ENCODE assay signal across 1 cellular context in genomic region chr15:49046113-49046883, GRCh38.
TF ChIP-seq lines count a peak whose summit lies in the region.

A gene with protein sequence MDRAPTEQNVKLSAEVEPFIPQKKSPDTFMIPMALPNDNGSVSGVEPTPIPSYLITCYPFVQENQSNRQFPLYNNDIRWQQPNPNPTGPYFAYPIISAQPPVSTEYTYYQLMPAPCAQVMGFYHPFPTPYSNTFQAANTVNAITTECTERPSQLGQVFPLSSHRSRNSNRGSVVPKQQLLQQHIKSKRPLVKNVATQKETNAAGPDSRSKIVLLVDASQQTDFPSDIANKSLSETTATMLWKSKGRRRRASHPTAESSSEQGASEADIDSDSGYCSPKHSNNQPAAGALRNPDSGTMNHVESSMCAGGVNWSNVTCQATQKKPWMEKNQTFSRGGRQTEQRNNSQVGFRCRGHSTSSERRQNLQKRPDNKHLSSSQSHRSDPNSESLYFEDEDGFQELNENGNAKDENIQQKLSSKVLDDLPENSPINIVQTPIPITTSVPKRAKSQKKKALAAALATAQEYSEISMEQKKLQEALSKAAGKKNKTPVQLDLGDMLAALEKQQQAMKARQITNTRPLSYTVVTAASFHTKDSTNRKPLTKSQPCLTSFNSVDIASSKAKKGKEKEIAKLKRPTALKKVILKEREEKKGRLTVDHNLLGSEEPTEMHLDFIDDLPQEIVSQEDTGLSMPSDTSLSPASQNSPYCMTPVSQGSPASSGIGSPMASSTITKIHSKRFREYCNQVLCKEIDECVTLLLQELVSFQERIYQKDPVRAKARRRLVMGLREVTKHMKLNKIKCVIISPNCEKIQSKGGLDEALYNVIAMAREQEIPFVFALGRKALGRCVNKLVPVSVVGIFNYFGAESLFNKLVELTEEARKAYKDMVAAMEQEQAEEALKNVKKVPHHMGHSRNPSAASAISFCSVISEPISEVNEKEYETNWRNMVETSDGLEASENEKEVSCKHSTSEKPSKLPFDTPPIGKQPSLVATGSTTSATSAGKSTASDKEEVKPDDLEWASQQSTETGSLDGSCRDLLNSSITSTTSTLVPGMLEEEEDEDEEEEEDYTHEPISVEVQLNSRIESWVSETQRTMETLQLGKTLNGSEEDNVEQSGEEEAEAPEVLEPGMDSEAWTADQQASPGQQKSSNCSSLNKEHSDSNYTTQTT (minus strand): TSS chr15:49046446. CDS start chr15:49046299, 147 bp downstream.

TF ChIP-seq in GM12878, 131 proteins besides CTCF, POLR2A, EP300 and RAD21 (continued from another document):
- TF ChIP-seq BCLAF1 (IDR thresholded peaks at IDR 0.05) (no peak), BACH1 (IDR thresholded peaks at IDR 0.05; ENCODE audit: borderline replicate concordance) (0 out of 2 replicates have a peak, but pooled peaks have one; percentile 47), PBX3 (IDR thresholded peaks at IDR 0.05; ENCODE audit: insufficient replicate concordance, low read depth, low read length) (peak; percentile 87), ETV6 (conservative IDR thresholded peaks at IDR 0.05 in 1 of 2, IDR thresholded peaks at IDR 0.05 in 1 of 2; ENCODE audit: borderline replicate concordance in 1 of 2, low read depth in 1 of 2) (peak in 1 of 2 experiments; percentile 54; a peak in 2 of 4 replicates), SMAD5 (IDR thresholded peaks at IDR 0.05; ENCODE audit: low read depth) (peak; percentile 40; the same call in 1 of the 2 replicates), NFYA (IDR thresholded peaks at IDR 0.05; ENCODE audit: borderline replicate concordance, low read depth, low read length) (no peak), PKNOX1 (IDR thresholded peaks at IDR 0.05) (peak; percentile 92), CREM (IDR thresholded peaks at IDR 0.05; ENCODE audit: low read depth) (peak; percentile 83), GATAD2B (conservative IDR thresholded peaks at IDR 0.05; ENCODE audit: low read depth) (peak; percentile 67), KDM1A (IDR thresholded peaks at IDR 0.05; ENCODE audit: borderline replicate concordance) (no peak), RB1 (IDR thresholded peaks at IDR 0.05; ENCODE audit: borderline replicate concordance) (0 out of 2 replicates have a peak, but pooled peaks have one; percentile 49), EGR1 (IDR thresholded peaks at IDR 0.05; ENCODE audit: borderline replicate concordance in 1 of 2, low read depth in 2 of 2, low read length in 2 of 2) (peak in 1 of 2 experiments; percentile 67; a peak in 2 of 3 replicates), SREBF2 (IDR thresholded peaks at IDR 0.05; ENCODE audit: low read length) (no peak), FOXM1 (IDR thresholded peaks at IDR 0.05; ENCODE audit: low read depth, low read length) (no peak), BCL11A (IDR thresholded peaks at IDR 0.05; ENCODE audit: low read depth, low read length) (no peak), RCOR1 (conservative IDR thresholded peaks at IDR 0.05; ENCODE audit: low read depth, low read length) (0 out of 2 replicates have a peak, but pooled peaks have one; percentile 63), IKZF2 (IDR thresholded peaks at IDR 0.05) (peak; percentile 67 to 77), E4F1 (IDR thresholded peaks at IDR 0.05; ENCODE audit: borderline replicate concordance, partially characterized antibody) (no peak), TCF3 (IDR thresholded peaks at IDR 0.05; ENCODE audit: borderline replicate concordance, insufficient read depth, low read depth, low read length) (no peak), KAT2A (conservative IDR thresholded peaks at IDR 0.05; ENCODE audit: control insufficient read depth, low read depth, low read length) (no peak), SIX5 (IDR thresholded peaks at IDR 0.05; ENCODE audit: low read depth, low read length, severe bottlenecking) (peak; percentile 25), ZNF24 (IDR thresholded peaks at IDR 0.05) (0 out of 2 replicates have a peak, but pooled peaks have one; percentile 43), MEF2A (IDR thresholded peaks at IDR 0.05; ENCODE audit: insufficient read depth, low read depth, low read length) (0 out of 2 replicates have a peak, but pooled peaks have one; percentile 38)
- TF ChIP-seq, protein P1, sequence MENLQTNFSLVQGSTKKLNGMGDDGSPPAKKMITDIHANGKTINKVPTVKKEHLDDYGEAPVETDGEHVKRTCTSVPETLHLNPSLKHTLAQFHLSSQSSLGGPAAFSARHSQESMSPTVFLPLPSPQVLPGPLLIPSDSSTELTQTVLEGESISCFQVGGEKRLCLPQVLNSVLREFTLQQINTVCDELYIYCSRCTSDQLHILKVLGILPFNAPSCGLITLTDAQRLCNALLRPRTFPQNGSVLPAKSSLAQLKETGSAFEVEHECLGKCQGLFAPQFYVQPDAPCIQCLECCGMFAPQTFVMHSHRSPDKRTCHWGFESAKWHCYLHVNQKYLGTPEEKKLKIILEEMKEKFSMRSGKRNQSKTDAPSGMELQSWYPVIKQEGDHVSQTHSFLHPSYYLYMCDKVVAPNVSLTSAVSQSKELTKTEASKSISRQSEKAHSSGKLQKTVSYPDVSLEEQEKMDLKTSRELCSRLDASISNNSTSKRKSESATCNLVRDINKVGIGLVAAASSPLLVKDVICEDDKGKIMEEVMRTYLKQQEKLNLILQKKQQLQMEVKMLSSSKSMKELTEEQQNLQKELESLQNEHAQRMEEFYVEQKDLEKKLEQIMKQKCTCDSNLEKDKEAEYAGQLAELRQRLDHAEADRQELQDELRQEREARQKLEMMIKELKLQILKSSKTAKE (IDR thresholded peaks at IDR 0.05; ENCODE audit: low read depth, poor library complexity, severe bottlenecking): peak; percentile 22
- TF ChIP-seq, protein P2, sequence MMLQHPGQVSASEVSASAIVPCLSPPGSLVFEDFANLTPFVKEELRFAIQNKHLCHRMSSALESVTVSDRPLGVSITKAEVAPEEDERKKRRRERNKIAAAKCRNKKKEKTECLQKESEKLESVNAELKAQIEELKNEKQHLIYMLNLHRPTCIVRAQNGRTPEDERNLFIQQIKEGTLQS (IDR thresholded peaks at IDR 0.05; ENCODE audit: borderline replicate concordance, extremely low read depth, low read depth, low read length): no peak
